8 cellular contexts compared by ENCODE assay signal in genomic region chr19:1445185-1445931, GRCh38. TPM values are rescaled to one million over a fixed set of nuclear protein-coding genes. Genes with fewer than 3 reads are reported as not detected.
DNase-seq lines count a peak whose midpoint lies in the region; ATAC-seq, FAIRE-seq and TF ChIP-seq lines count a peak whose summit lies in the region.

No MANE protein-coding gene starts in this region.

- peaks cover 22% of the 10 kb centered on the region for H3K36me3 ChIP-seq in BE2C
- H3K36me3 ChIP-seq in rectal smooth muscle tissue (ENCODE audit: control insufficient read depth, insufficient read depth, low read length), result peaks cover 10% of the 10 kb centered on the region
- peaks cover 0 to 3% of the 10 kb centered on the region in 2 donors for H3K36me3 ChIP-seq in aorta (ENCODE audit: control insufficient read depth in 1 of 2, insufficient read depth in 2 of 2, low read length in 1 of 2)

- ATAC-seq in right cardiac atrium (peak; percentile 88 to 89), aorta (ENCODE audit: low FRiP score) (peak; percentile 87)

- H3K27ac ChIP-seq in right cardiac atrium (ENCODE audit: low read length) (no peak overlapping the region), rectal smooth muscle tissue (ENCODE audit: low read depth, low read length) (no peak overlapping the region), aorta (ENCODE audit: low read depth in 1 of 2, low read length in 2 of 2) (no peak overlapping the region)

- peak; percentile 82 for DNase-seq in BE2C
- DNase-seq in GM19239 (ENCODE audit: insufficient read length, low spot score), result peak; percentile 99
- DNase-seq in KG1 (lab: John Stamatoyannopoulos, UW), result peak; percentile 6
- peak; percentile 34 for DNase-seq in SW480 (ENCODE audit: low spot score)
- DNase-seq in amniotic stem cell (lab: John Stamatoyannopoulos, UW), result peak; percentile 33
- peak; percentile 65 to 88 (median 88) for DNase-seq in right cardiac atrium
- peak; percentile 78 to 90 for DNase-seq in aorta

- H3K4me3 ChIP-seq in BE2C (ENCODE audit: low read depth, low read length) (peak overlapping the region; percentile 47), right cardiac atrium (ENCODE audit: low read length) (peak overlapping the region; percentile 29), rectal smooth muscle tissue (ENCODE audit: low read length) (peak overlapping the region; percentile 62), aorta (ENCODE audit: low read length in 2 of 2) (no peak overlapping the region)

- FAIRE-seq in GM19239 (lab: Jason Lieb, UNC), result peak; percentile 45

- H3K9me3 ChIP-seq in BE2C, result no peaks in the 10 kb centered on the region
- H3K9me3 ChIP-seq in right cardiac atrium (ENCODE audit: control insufficient read depth, low read length), result no peaks in the 10 kb centered on the region
- no peaks in the 10 kb centered on the region for H3K9me3 ChIP-seq in aorta (ENCODE audit: control insufficient read depth, low read length)

- H3K9ac ChIP-seq in rectal smooth muscle tissue (ENCODE audit: low read length), result no peak overlapping the region

- peak; percentile 65 for TF ChIP-seq CTCF in BE2C (IDR thresholded peaks at IDR 0.05; ENCODE audit: low read depth, low read length)

- 2% methylated on average over 70 of the region's 70 CpGs for WGBS in right cardiac atrium
- 1 to 2% methylated on average over 44 to 70 of the region's 70 CpGs for WGBS in aorta, 2 donors

- intact Hi-C loops in right cardiac atrium (cut with DNase I), result no loop called here
- intact Hi-C loops in aorta (cut with DNase I), result no loop called here

- peaks cover 6% of the 10 kb centered on the region for H3K4me1 ChIP-seq in BE2C
- H3K4me1 ChIP-seq in right cardiac atrium (ENCODE audit: control insufficient read depth, insufficient read depth, low read length), result peaks cover 4% of the 10 kb centered on the region
- peaks cover 3% of the 10 kb centered on the region for H3K4me1 ChIP-seq in rectal smooth muscle tissue (ENCODE audit: control insufficient read depth, insufficient read depth, low read length)
- no peaks in the 10 kb centered on the region for H3K4me1 ChIP-seq in aorta (ENCODE audit: control insufficient read depth in 1 of 2, insufficient read depth in 2 of 2, low read length in 2 of 2)

- H3K27me3 ChIP-seq in BE2C, result peaks cover 6% of the 10 kb centered on the region; the same call in 1 of the 2 replicates
- H3K27me3 ChIP-seq in right cardiac atrium (ENCODE audit: control insufficient read depth, insufficient read depth), result no peaks in the 10 kb centered on the region
- peaks cover 31% of the 10 kb centered on the region for H3K27me3 ChIP-seq in rectal smooth muscle tissue (ENCODE audit: control insufficient read depth, insufficient read depth, low read length)
- H3K27me3 ChIP-seq in aorta (ENCODE audit: control insufficient read depth in 1 of 2, insufficient read depth in 2 of 2, low read length in 1 of 2), result no peaks in the 10 kb centered on the region

RNA-seq across cellular contexts. Expression of gene APC2, which starts 4.6 kb away (rescaled TPM):
- 28.2 TPM for polyA plus RNA-seq in BE2C (2012; ENCODE audit: insufficient read depth, insufficient read length, low read depth)
- total RNA-seq in right cardiac atrium (under 1 TPM; 0.45 to 0.88 (median 0.68) TPM), aorta (under 1 TPM; 0.26 to 0.42 TPM)
- polyA plus RNA-seq in right cardiac atrium (0.61 TPM), aorta (under 1 TPM in 1 of 2 donors, not detected in 1; 0.03 TPM)

RNA-seq across cellular contexts. Expression of gene RPS15, which starts 7.2 kb away (rescaled TPM):
- 4,587 TPM for polyA plus RNA-seq in BE2C (2012; ENCODE audit: insufficient read depth, insufficient read length, low read depth)
- total RNA-seq in right cardiac atrium (100 to 1,000 TPM; 635 to 772 (median 696) TPM), aorta (100 to 1,000 TPM; 707 to 750 TPM)
- polyA plus RNA-seq in right cardiac atrium (1,857 TPM), aorta (1,000 to 10,000 TPM; 2,784 to 2,878 TPM)

RNA-seq across cellular contexts. Expression of gene C19orf25, which starts 33.7 kb away (rescaled TPM):
- polyA plus RNA-seq in BE2C (2012; ENCODE audit: insufficient read depth, insufficient read length, low read depth), result 162 TPM
- 10 to 100 TPM; 14.4 to 19.2 (median 18.1) TPM for total RNA-seq in right cardiac atrium
- 23.6 TPM for polyA plus RNA-seq in right cardiac atrium
- 10 to 100 TPM; 19.7 to 26.0 TPM for total RNA-seq in aorta
- polyA plus RNA-seq in aorta, result 10 to 100 TPM; 19.0 to 33.5 TPM

RNA-seq across cellular contexts. Expression of gene DAZAP1, which starts 38.0 kb away (rescaled TPM):
- 146 TPM for polyA plus RNA-seq in BE2C (2012; ENCODE audit: insufficient read depth, insufficient read length, low read depth)
- total RNA-seq in right cardiac atrium (10 to 100 TPM; 78.7 to 92.1 (median 85.0) TPM), aorta (10 to 100 TPM; 75.2 to 77.9 TPM)
- polyA plus RNA-seq in right cardiac atrium (65.3 TPM), aorta (10 to 100 TPM; 44.8 to 79.0 TPM)

RNA-seq across cellular contexts. Expression of gene GAMT, which starts 44.0 kb away (rescaled TPM):
- 17.9 TPM for polyA plus RNA-seq in BE2C (2012; ENCODE audit: insufficient read depth, insufficient read length, low read depth)
- 10 to 100 TPM; 49.2 to 76.2 (median 66.4) TPM for total RNA-seq in right cardiac atrium
- 124 TPM for polyA plus RNA-seq in right cardiac atrium
- total RNA-seq in aorta, result 10 to 100 TPM in 1 of 2 donors, 1 to 10 TPM in 1; 7.9 to 16.1 TPM
- 10 to 100 TPM; 21.2 to 40.2 TPM for polyA plus RNA-seq in aorta

Comparison
In these comparisons a context has a peak if more than half of its experiments do, and no peak if none do; other contexts are left out.
1. DNase-seq: peak in every context shown above with its lines; median percentile 99 in GM19239; 88 in right cardiac atrium; 84 in aorta; 82 in BE2C; 34 in SW480; 33 in amniotic stem cell; 6 in KG1.
2. H3K4me3 ChIP-seq: peak in BE2C (single experiment), right cardiac atrium (single experiment) and rectal smooth muscle tissue (single experiment); none in aorta (0 of 2).